ENCODE assay signal across 11 cellular contexts in the genomic region with DNA sequence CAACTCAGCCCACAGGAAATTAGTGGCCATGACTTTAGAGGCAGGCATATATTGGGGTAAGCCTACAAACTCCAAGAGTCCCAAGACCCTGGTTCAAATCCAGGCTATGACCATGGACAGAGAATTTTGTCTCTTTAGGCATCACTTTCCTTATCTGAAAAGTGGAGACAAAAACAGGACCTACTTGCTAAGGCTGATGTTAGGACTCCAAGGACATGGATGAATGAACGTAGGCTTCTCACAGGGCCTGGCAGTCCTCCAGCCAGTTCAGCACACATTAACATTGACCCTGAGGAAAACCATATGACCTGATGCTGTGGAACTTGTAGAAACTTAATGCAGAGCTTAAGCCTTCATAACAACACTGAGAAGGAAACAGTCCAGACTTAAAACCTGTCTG. TPM values are rescaled to one million over a fixed set of nuclear protein-coding genes. Genes with fewer than 3 reads are reported as not detected.
DNase-seq lines count a peak whose midpoint lies in the region; ATAC-seq and TF ChIP-seq lines count a peak whose summit lies in the region.
"Had no signal": no experiment of that assay in that cellular context is flagged by ENCODE, and none has a peak within 500 bp of the region (broad histone marks: within the 10 kb centered on the region; RNA-seq: fewer than 3 reads in every experiment).

No MANE protein-coding gene starts in this region.

- H3K9me3 ChIP-seq in CD8-positive, alpha-beta memory T cell (ENCODE audit: low read length) = no peaks in the 10 kb centered on the region
- H3K9me3 ChIP-seq: BLaER1 treated with 17β-estradiol and CSF1 and Interleukin-3, amounts not matched to agents 10 nM and 100 nM had no signal

- ATAC-seq in GM21515 (IDR thresholded peaks at IDR 0.05; ENCODE audit: unreplicated experiment) (no peak), GM19397 (IDR thresholded peaks at IDR 0.05; ENCODE audit: unreplicated experiment) (no peak)
- ATAC-seq: naive thymus-derived CD8-positive, alpha-beta T cell had no signal

- no peaks in the 10 kb centered on the region for H3K27me3 ChIP-seq in CD8-positive, alpha-beta memory T cell (ENCODE audit: insufficient read depth, low read length, poor library complexity, severe bottlenecking)

- H3K4me1 ChIP-seq in CD8-positive, alpha-beta memory T cell (ENCODE audit: insufficient read depth, low read length) = peaks cover 28% of the 10 kb centered on the region

- peak overlapping the region in 1 of 7 donors; percentile 80 for H3K4me3 Mint-ChIP-seq in CD8-positive, alpha-beta memory T cell

- DNase-seq in HFF-Myc (ENCODE audit: extremely low read depth, low read depth) (no peak), astrocyte of the spinal cord (ENCODE audit: low read depth, low spot score) (no peak), iris pigment epithelial cell (ENCODE audit: low read depth) (peak; percentile 67), NCI-H446 treated with DMSO at 0.1 percent for 48 hours (lab: John Stamatoyannopoulos, UW) (no peak)
- DNase-seq in CD8-positive, alpha-beta memory T cell = no peak
- DNase-seq: naive thymus-derived CD8-positive, alpha-beta T cell; NCI-H1105 treated with DMSO at 0.1 percent for 48 hours had no signal

- TF ChIP-seq CTCF in 22Rv1 (IDR thresholded peaks at IDR 0.05) = no peak
- no peak for TF ChIP-seq CTCF in HFF-Myc (IDR thresholded peaks at IDR 0.05; ENCODE audit: low read depth, low read length, missing control alignments)
- no peak for TF ChIP-seq CTCF in astrocyte of the spinal cord (IDR thresholded peaks at IDR 0.05; ENCODE audit: low read depth, low read length)

- peaks cover 0 to 3% (median 2%) of the 10 kb centered on the region in 3 donors for H3K36me3 Mint-ChIP-seq in CD8-positive, alpha-beta memory T cell
- H3K36me3 Mint-ChIP-seq: naive thymus-derived CD8-positive, alpha-beta T cell had no signal

- no peaks in the 10 kb centered on the region for H3K36me3 ChIP-seq in CD8-positive, alpha-beta memory T cell (ENCODE audit: insufficient read depth, low read length)
- H3K36me3 ChIP-seq: BLaER1 treated with 17β-estradiol and CSF1 and Interleukin-3, amounts not matched to agents 10 nM and 100 nM had no signal

- no peaks in the 10 kb centered on the region for H3K9me3 Mint-ChIP-seq in CD8-positive, alpha-beta memory T cell
- H3K9me3 Mint-ChIP-seq: naive thymus-derived CD8-positive, alpha-beta T cell had no signal

- in situ Hi-C loops in astrocyte of the spinal cord (cut with HindIII; ENCODE audit: low sequenced_read_pairs) = no loop called here

- H3K27ac ChIP-seq in 22Rv1 = peak overlapping the region; percentile 92
- no peak overlapping the region for H3K27ac ChIP-seq in CD8-positive, alpha-beta memory T cell (ENCODE audit: low read depth, low read length)
- H3K27ac ChIP-seq: BLaER1 treated with 17β-estradiol and CSF1 and Interleukin-3, amounts not matched to agents 10 nM and 100 nM had no signal

- H3K4me1 Mint-ChIP-seq in CD8-positive, alpha-beta memory T cell = peaks cover 23 to 32% (median 24%) of the 10 kb centered on the region in 3 donors

- peaks cover 0 to 8% of the 10 kb centered on the region in 2 donors for H3K27me3 Mint-ChIP-seq in CD8-positive, alpha-beta memory T cell

- H3K27ac Mint-ChIP-seq in CD8-positive, alpha-beta memory T cell = peak overlapping the region in 3 of 8 donors; percentile 22 to 57 (median 32)

- CTCF ChIA-PET in CD8-positive, alpha-beta memory T cell (lab: Charles Lee) = interaction anchor here (1.0 kb wide), 1 partner anchor 14 kb away, joined by 4 read pairs; no protein-coding TSS in a partner anchor

- POLR2A ChIA-PET in CD8-positive, alpha-beta memory T cell (lab: Charles Lee) = no interaction called here

- H3K4me3 ChIP-seq in HFF-Myc (replicated peaks; ENCODE audit: low read depth, low read length) = peak overlapping the region; percentile 97
- H3K4me3 ChIP-seq in astrocyte of the spinal cord (ENCODE audit: low read depth, low read length) = peak overlapping the region; percentile 92
- H3K4me3 ChIP-seq in CD8-positive, alpha-beta memory T cell (ENCODE audit: low read length) = no peak overlapping the region
- H3K4me3 ChIP-seq: BLaER1 treated with 17β-estradiol and CSF1 and Interleukin-3, amounts not matched to agents 10 nM and 100 nM had no signal

RNA-seq across cellular contexts. Expression of a gene that starts 1.4 kb away (rescaled TPM):
- total RNA-seq in CD8-positive, alpha-beta memory T cell = 1 to 10 TPM; 1.4 to 1.5 TPM
- not detected for polyA plus RNA-seq in CD8-positive, alpha-beta memory T cell
- total RNA-seq: naive thymus-derived CD8-positive, alpha-beta T cell had no signal
- polyA plus RNA-seq: naive thymus-derived CD8-positive, alpha-beta T cell had no signal

RNA-seq across cellular contexts. Expression of a gene that starts 2.4 kb away (rescaled TPM):
- 1 to 10 TPM; 2.6 to 3.7 TPM for total RNA-seq in CD8-positive, alpha-beta memory T cell
- polyA plus RNA-seq in CD8-positive, alpha-beta memory T cell = 5.4 TPM

RNA-seq across cellular contexts. Expression of a gene that starts 21.8 kb away (rescaled TPM):
- 10 to 100 TPM; 48.5 to 50.2 TPM for total RNA-seq in CD8-positive, alpha-beta memory T cell
- 45.0 TPM for polyA plus RNA-seq in CD8-positive, alpha-beta memory T cell

RNA-seq across cellular contexts. Expression of a gene that starts 23.4 kb away (rescaled TPM):
- not detected for total RNA-seq in CD8-positive, alpha-beta memory T cell
- 0.24 TPM for polyA plus RNA-seq in CD8-positive, alpha-beta memory T cell
- total RNA-seq: naive thymus-derived CD8-positive, alpha-beta T cell had no signal

RNA-seq across cellular contexts. Expression of a gene that starts 27.7 kb away (rescaled TPM):
- under 1 TPM; 0.33 to 0.35 TPM for total RNA-seq in CD8-positive, alpha-beta memory T cell
- not detected for polyA plus RNA-seq in CD8-positive, alpha-beta memory T cell
